In genomic region chr1:154847891-154848290, GRCh38 we compare ENCODE assay signal across 11 cellular contexts. TPM values are rescaled to one million over a fixed set of nuclear protein-coding genes. Genes with fewer than 3 reads are reported as not detected.
DNase-seq lines count a peak whose midpoint lies in the region; ATAC-seq and TF ChIP-seq lines count a peak whose summit lies in the region.
"Had no signal": no experiment of that assay in that cellular context is flagged by ENCODE, and none has a peak within 500 bp of the region (broad histone marks: within the 10 kb centered on the region; RNA-seq: fewer than 3 reads in every experiment).

No MANE protein-coding gene starts in this region.

- no peaks in the 10 kb centered on the region for H3K36me3 ChIP-seq in thyroid gland

- TF ChIP-seq CTCF in thyroid gland (IDR thresholded peaks at IDR 0.05), result no peak

- H3K27ac ChIP-seq in right cardiac atrium (ENCODE audit: low read length) (no peak overlapping the region), thyroid gland (no peak overlapping the region)
- H3K27ac ChIP-seq: A549 had no signal

- H3K9me3 ChIP-seq in right cardiac atrium (ENCODE audit: control insufficient read depth, low read length) (no peaks in the 10 kb centered on the region), thyroid gland (no peaks in the 10 kb centered on the region)
- H3K9me3 ChIP-seq: A549 had no signal

- H3K27me3 ChIP-seq in right cardiac atrium (ENCODE audit: control insufficient read depth, insufficient read depth) (no peaks in the 10 kb centered on the region), thyroid gland (no peaks in the 10 kb centered on the region)

- intact Hi-C loops in right cardiac atrium (cut with DNase I) (no loop called here), thyroid gland (cut with DNase I) (no loop called here)

- 24% methylated on average over 13 of the region's 13 CpGs for WGBS in right cardiac atrium
- WGBS in thyroid gland, 2 donors, result 20 to 27% methylated on average over 7 to 8 of the region's 13 CpGs

- H3K4me3 ChIP-seq in right cardiac atrium (ENCODE audit: low read length) (no peak overlapping the region), thyroid gland (replicated peaks in 1 of 3) (no peak overlapping the region)
- H3K4me3 ChIP-seq: A549 had no signal

- DNase-seq in NCI-H510A treated with DMSO at 0.1 percent for 48 hours (lab: John Stamatoyannopoulos, UW) (peak; percentile 22), NCI-H510A (lab: John Stamatoyannopoulos, UW) (no peak), NCI-H69 (lab: John Stamatoyannopoulos, UW) (peak; percentile 97), right cardiac atrium (peak; percentile 56 to 81 (median 77)), thyroid gland (peak; percentile 70 to 78), mucosa of gallbladder (ENCODE audit: low spot score) (no peak), NOMO-1 treated with DMSO at 0.1 percent for 48 hours (lab: John Stamatoyannopoulos, UW; ENCODE audit: unreplicated experiment) (no peak)
- DNase-seq in stimulated activated CD4-positive, alpha-beta T cell treated with anti-CD3 and anti-CD28 coated beads, Interleukin-12 subunit alpha, Interleukin-12 subunit beta, amount 100 ng/mL, for 4 hours, result no peak
- DNase-seq: activated CD4-positive, alpha-beta T cell treated with anti-CD3 and anti-CD28 coated beads, Interleukin-2, amount 50 U/mL, for 4 hours; stimulated activated CD4-positive, alpha-beta T cell treated with anti-CD3 and anti-CD28 coated beads, Interleukin-2, amount 100 ng/mL, for 48 hours had no signal

- ATAC-seq in right cardiac atrium, result peak; percentile 18 to 19
- ATAC-seq: A549 had no signal

- TF ChIP-seq POLR2A in thyroid gland (IDR thresholded peaks at IDR 0.05), result no peak

- H3K4me1 ChIP-seq in right cardiac atrium (ENCODE audit: control insufficient read depth, insufficient read depth, low read length), result peaks cover 4% of the 10 kb centered on the region
- peaks cover 4 to 7% of the 10 kb centered on the region in 2 donors for H3K4me1 ChIP-seq in thyroid gland
- H3K4me1 ChIP-seq: A549 had no signal

RNA-seq across cellular contexts. Expression of gene KCNN3, which starts 22.2 kb away (rescaled TPM):
- total RNA-seq in right cardiac atrium (1 to 10 TPM; 2.4 to 3.8 (median 3.4) TPM), thyroid gland (1 to 10 TPM; 3.5 to 5.6 (median 4.4) TPM), mucosa of gallbladder (3.9 TPM)
- polyA plus RNA-seq in right cardiac atrium, result 1.2 TPM

Comparison
In these comparisons a context has a peak if more than half of its experiments do, and no peak if none do; other contexts are left out.
1. DNase-seq: peak in NCI-H510A treated with DMSO at 0.1 percent for 48 hours (single experiment), NCI-H69 (single experiment), right cardiac atrium (3 of 3) and thyroid gland (2 of 2); none in NCI-H510A (single experiment), stimulated activated CD4-positive, alpha-beta T cell treated with anti-CD3 and anti-CD28 coated beads, Interleukin-12 subunit alpha, Interleukin-12 subunit beta, amount 100 ng/mL, for 4 hours (single experiment), mucosa of gallbladder (single experiment) and NOMO-1 treated with DMSO at 0.1 percent for 48 hours (single experiment).